ENCODE assay signal across 10 cellular contexts in genomic region chr16:12147681-12148479, GRCh38.
DNase-seq lines count a peak whose midpoint lies in the region; ATAC-seq, FAIRE-seq and TF ChIP-seq lines count a peak whose summit lies in the region.
"Had no signal": no experiment of that assay in that cellular context is flagged by ENCODE, and none has a peak within 500 bp of the region (broad histone marks: within the 10 kb centered on the region; RNA-seq: fewer than 3 reads in every experiment).

No MANE protein-coding gene starts in this region.

- TF ChIP-seq CTCF in nephron progenitor cell (IDR thresholded peaks at IDR 0.05) (no peak), GM13977 (IDR thresholded peaks at IDR 0.05; ENCODE audit: extremely low read depth, insufficient read depth, missing control alignments) (no peak)

- H3K27ac Mint-ChIP-seq in nephron progenitor cell: no peak overlapping the region
- no peak overlapping the region for H3K27ac Mint-ChIP-seq in activated T-cell treated with anti-CD3 and anti-CD28 coated beads, Interleukin-2, amount 50 U/mL, for 72 hours

- H3K27ac ChIP-seq in neuronal stem cell (replicated peaks; ENCODE audit: low read length): no peak overlapping the region
- H3K27ac ChIP-seq: VCaP had no signal

- H2BK15ac ChIP-seq in neuronal stem cell (ENCODE audit: low read length): no peak overlapping the region

- H2BK12ac ChIP-seq in neuronal stem cell (ENCODE audit: low read length): no peak overlapping the region

- no peaks in the 10 kb centered on the region for H3K36me3 Mint-ChIP-seq in nephron progenitor cell (ENCODE audit: low read depth)
- no peaks in the 10 kb centered on the region for H3K36me3 Mint-ChIP-seq in activated T-cell treated with anti-CD3 and anti-CD28 coated beads, Interleukin-2, amount 50 U/mL, for 72 hours (ENCODE audit: insufficient read depth in 2 of 2)

- H3K79me1 ChIP-seq in neuronal stem cell (ENCODE audit: low read depth, low read length): no peaks in the 10 kb centered on the region

- WGBS in neuronal stem cell (ENCODE audit: extremely low coverage in 2 of 2, insufficient read length in 2 of 2, insufficient replicate concordance in 1 of 2), 2 donors: no CpG with 5 or more reads among the region's 14 CpGs

- no peak for ATAC-seq in activated T-cell treated with anti-CD3 and anti-CD28 coated beads, Interleukin-2, amount 50 U/mL, for 72 hours (replicated peaks in 1 of 2)

- peaks cover 0 to 27% (median 0%) of the 10 kb centered on the region in 3 experiments for H3K27me3 ChIP-seq in neuronal stem cell (ENCODE audit: control insufficient read depth in 3 of 3, insufficient read depth in 3 of 3, low read depth in 1 of 3, low read length in 3 of 3)

- no peak overlapping the region for H3K4me3 ChIP-seq in neuronal stem cell (ENCODE audit: low read length in 2 of 2)

- H2AK5ac ChIP-seq in neuronal stem cell (ENCODE audit: low read depth, low read length): no peak overlapping the region

- no peak for TF ChIP-seq POLR2A in GM12891 (IDR thresholded peaks at IDR 0.05; ENCODE audit: low read depth, low read length)

- H3K36me3 ChIP-seq in neuronal stem cell (replicated peaks in 1 of 2; ENCODE audit: control insufficient read depth in 2 of 2, insufficient read depth in 2 of 2, low read length in 2 of 2): no peaks in the 10 kb centered on the region

- no peak overlapping the region for H3K4me3 Mint-ChIP-seq in nephron progenitor cell
- H3K4me3 Mint-ChIP-seq in activated T-cell treated with anti-CD3 and anti-CD28 coated beads, Interleukin-2, amount 50 U/mL, for 72 hours: no peak overlapping the region
- H3K4me3 Mint-ChIP-seq: neural crest cell had no signal

- no peak overlapping the region for H3K9ac ChIP-seq in neuronal stem cell (ENCODE audit: low read depth, low read length, poor library complexity)

- H3K9me3 ChIP-seq in neuronal stem cell (replicated peaks in 1 of 2; ENCODE audit: control insufficient read depth in 2 of 2, insufficient read depth in 1 of 2, low read depth in 1 of 2, low read length in 2 of 2): no peaks in the 10 kb centered on the region

- no peak overlapping the region for H3K4me2 ChIP-seq in neuronal stem cell (ENCODE audit: insufficient read depth, low read length, poor library complexity, severe bottlenecking)

- H3K14ac ChIP-seq in neuronal stem cell (ENCODE audit: low read length): no peak overlapping the region

- DNase-seq in GM12891 (ENCODE audit: insufficient read length, low spot score) (no peak), NCI-H2081 treated with DMSO at 0.1 percent for 48 hours (lab: John Stamatoyannopoulos, UW) (peak; percentile 12), dermis microvascular lymphatic vessel endothelial cell (ENCODE audit: low read depth in 2 of 2) (peak; percentile 3 to 29), neuronal stem cell (ENCODE audit: low spot score) (peak; percentile 67), nephron progenitor cell (no peak), GM13977 (ENCODE audit: low spot score) (no peak), cortex of kidney (lab: John Stamatoyannopoulos, UW) (no peak)
- no peak for DNase-seq in activated T-cell treated with anti-CD3 and anti-CD28 coated beads, Interleukin-2, amount 50 U/mL, for 72 hours

- H3K4me1 ChIP-seq in neuronal stem cell (ENCODE audit: control insufficient read depth in 2 of 2, insufficient read depth in 1 of 2, low read depth in 1 of 2, low read length in 2 of 2): peaks cover 8 to 24% of the 10 kb centered on the region in 2 donors

- H4K91ac ChIP-seq in neuronal stem cell (ENCODE audit: low read depth, low read length, poor library complexity): no peak overlapping the region

- H3K9me3 Mint-ChIP-seq in nephron progenitor cell: no peaks in the 10 kb centered on the region
- no peaks in the 10 kb centered on the region for H3K9me3 Mint-ChIP-seq in activated T-cell treated with anti-CD3 and anti-CD28 coated beads, Interleukin-2, amount 50 U/mL, for 72 hours
- H3K9me3 Mint-ChIP-seq: neural crest cell had no signal

- H2AFZ ChIP-seq in neuronal stem cell (ENCODE audit: low read length): peak overlapping the region; percentile 77

- H3K4me1 Mint-ChIP-seq in nephron progenitor cell: peaks cover 77% of the 10 kb centered on the region
- H3K4me1 Mint-ChIP-seq in activated T-cell treated with anti-CD3 and anti-CD28 coated beads, Interleukin-2, amount 50 U/mL, for 72 hours (ENCODE audit: low read depth): peaks cover 19% of the 10 kb centered on the region

- in situ Hi-C loops in GM13977 (cut with MboI; ENCODE audit: low pct_unique_long_range_greater_than_20kb, low sequenced_read_pairs, unreplicated experiment): no loop called here

- no peaks in the 10 kb centered on the region for H3K27me3 Mint-ChIP-seq in nephron progenitor cell (ENCODE audit: low read depth, poor library complexity)
- no peaks in the 10 kb centered on the region for H3K27me3 Mint-ChIP-seq in activated T-cell treated with anti-CD3 and anti-CD28 coated beads, Interleukin-2, amount 50 U/mL, for 72 hours (ENCODE audit: low read depth)

- H2BK5ac ChIP-seq in neuronal stem cell (ENCODE audit: low read length): no peak overlapping the region

- H4K8ac ChIP-seq in neuronal stem cell (ENCODE audit: low read depth, low read length): no peak overlapping the region

- H3K4ac ChIP-seq in neuronal stem cell (ENCODE audit: low read length): no peak overlapping the region

- no peak overlapping the region for H2BK120ac ChIP-seq in neuronal stem cell (ENCODE audit: low read depth, low read length)

- H3K23ac ChIP-seq in neuronal stem cell (ENCODE audit: low read depth, low read length, poor library complexity): no peak overlapping the region

- FAIRE-seq in GM12891 (lab: Jason Lieb, UNC): peak; percentile 43

- no peak overlapping the region for H3K18ac ChIP-seq in neuronal stem cell (ENCODE audit: low read length)

TF ChIP-seq in GM12891, 5 proteins besides CTCF, POLR2A, EP300 and RAD21:
- TF ChIP-seq SPI1 (IDR thresholded peaks at IDR 0.05; ENCODE audit: low read depth, low read length) (no peak), POU2F2 (IDR thresholded peaks at IDR 0.05; ENCODE audit: low read depth, low read length) (no peak), PAX5 (IDR thresholded peaks at IDR 0.05; ENCODE audit: insufficient read depth, low read length, severe bottlenecking) (no peak), TAF1 (IDR thresholded peaks at IDR 0.05; ENCODE audit: low read depth, low read length) (no peak), POLR2AphosphoS5 (IDR thresholded peaks at IDR 0.05; ENCODE audit: low read depth, low read length) (no peak)

Comparison
In these comparisons a context has a peak if more than half of its experiments do, and no peak if none do; other contexts are left out.
1. DNase-seq: peak in NCI-H2081 treated with DMSO at 0.1 percent for 48 hours (single experiment), dermis microvascular lymphatic vessel endothelial cell (2 of 2) and neuronal stem cell (single experiment); none in GM12891 (single experiment), nephron progenitor cell (single experiment), GM13977 (single experiment), cortex of kidney (single experiment) and activated T-cell treated with anti-CD3 and anti-CD28 coated beads, Interleukin-2, amount 50 U/mL, for 72 hours (0 of 2).